ENCODE assay signal across 27 cellular contexts in genomic region chr2:230382108-230382507, GRCh38. TPM values are rescaled to one million over a fixed set of nuclear protein-coding genes. Genes with fewer than 3 reads are reported as not detected.
DNase-seq lines count a peak whose midpoint lies in the region; ATAC-seq, FAIRE-seq and TF ChIP-seq lines count a peak whose summit lies in the region.
"Had no signal": no experiment of that assay in that cellular context is flagged by ENCODE, and none has a peak within 500 bp of the region (broad histone marks: within the 10 kb centered on the region; RNA-seq: fewer than 3 reads in every experiment).

No MANE protein-coding gene starts in this region.

- FAIRE-seq in K562 (lab: Jason Lieb, UNC): no peak
- FAIRE-seq: GM12891, H54, RCC 7860 had no signal

- POLR2A ChIA-PET in K562 (lab: Yijun Ruan, JAX): interaction anchor here (0.9 kb wide), 1 partner anchor 39 kb away, joined by 3 read pairs; no protein-coding TSS in a partner anchor

- H3K27me3 ChIP-seq in GM23338 (ENCODE audit: insufficient read depth) (no peaks in the 10 kb centered on the region), K562 (ENCODE audit: control insufficient read depth in 2 of 2, insufficient read depth in 2 of 2, low read length in 2 of 2) (no peaks in the 10 kb centered on the region), ovary (no peaks in the 10 kb centered on the region)

- H3K27me3 Mint-ChIP-seq in activated naive CD8-positive, alpha-beta T cell: no peaks in the 10 kb centered on the region
- H3K27me3 Mint-ChIP-seq in activated naive CD8-positive, alpha-beta T cell treated with anti-CD3 and anti-CD28 coated beads, Interleukin-2, amount 50 U/mL, for 24 hours: no peaks in the 10 kb centered on the region
- H3K27me3 Mint-ChIP-seq in GM23338 (ENCODE audit: insufficient read depth, low read depth, poor library complexity): peaks cover 2% of the 10 kb centered on the region

- H3K9me3 ChIP-seq in K562 (replicated peaks; ENCODE audit: control insufficient read depth, insufficient read depth, low read depth, low read length) (no peaks in the 10 kb centered on the region), ovary (no peaks in the 10 kb centered on the region)
- H3K9me3 ChIP-seq: Caco-2, SK-N-SH had no signal

- H3K9me2 ChIP-seq in GM23338 (ENCODE audit: insufficient read depth): no peaks in the 10 kb centered on the region
- H3K9me2 ChIP-seq: SK-N-SH had no signal

- no peak for TF ChIP-seq RAD21 in K562 (CRISPR knock-in tag; conservative IDR thresholded peaks at IDR 0.05 in 1 of 2, IDR thresholded peaks at IDR 0.05 in 1 of 2)

- CTCF ChIA-PET in K562 (lab: Yijun Ruan, JAX; ENCODE audit: low intra/inter-chr PET ratio): no interaction called here

- in situ Hi-C loops in K562 (cut with MboI): no loop called here

- H3K4me1 ChIP-seq in GM23338 (ENCODE audit: insufficient read depth): no peaks in the 10 kb centered on the region
- H3K4me1 ChIP-seq in K562 (replicated peaks in 1 of 2; ENCODE audit: control insufficient read depth in 2 of 2, insufficient read depth in 2 of 2, low read length in 2 of 2): no peaks in the 10 kb centered on the region
- H3K4me1 ChIP-seq in ovary (ENCODE audit: insufficient read depth): no peaks in the 10 kb centered on the region
- H3K4me1 ChIP-seq: Caco-2 had no signal

- H3K9me3 Mint-ChIP-seq in activated naive CD8-positive, alpha-beta T cell (ENCODE audit: low read depth): no peaks in the 10 kb centered on the region
- no peaks in the 10 kb centered on the region for H3K9me3 Mint-ChIP-seq in activated naive CD8-positive, alpha-beta T cell treated with anti-CD3 and anti-CD28 coated beads, Interleukin-2, amount 50 U/mL, for 24 hours
- no peaks in the 10 kb centered on the region for H3K9me3 Mint-ChIP-seq in GM23338
- H3K9me3 Mint-ChIP-seq in stimulated activated effector memory CD8-positive, alpha-beta T cell treated with anti-CD3 and anti-CD28 coated beads, Interleukin-12 subunit alpha, Interleukin-12 subunit beta, amount 100 ng/mL, for 72 hours: no peaks in the 10 kb centered on the region
- H3K9me3 Mint-ChIP-seq: CD8-positive, alpha-beta T cell had no signal

- TF ChIP-seq CTCF in GM23338 (conservative IDR thresholded peaks at IDR 0.05; ENCODE audit: low read depth in 2 of 2) (no peak), K562 (IDR thresholded peaks at IDR 0.05 in 2 of 3, conservative IDR thresholded peaks at IDR 0.05 in 1 of 3; ENCODE audit: insufficient read depth in 2 of 3, low read depth in 1 of 3, low read length in 3 of 3) (no peak), ovary (IDR thresholded peaks at IDR 0.05) (no peak)

- TF ChIP-seq EP300 in K562 (IDR thresholded peaks at IDR 0.05; ENCODE audit: low read length) (no peak), ovary (IDR thresholded peaks at IDR 0.05) (no peak)

- H3K36me3 ChIP-seq in GM23338 (ENCODE audit: insufficient read depth) (no peaks in the 10 kb centered on the region), K562 (ENCODE audit: control insufficient read depth, insufficient read depth, low read length) (0 out of 3 replicates have a peak, but pooled peaks cover 2% of the 10 kb centered on the region), ovary (no peaks in the 10 kb centered on the region)

- intact Hi-C loops in K562 (cut with micrococcal nuclease): no loop called here
- intact Hi-C loops in ovary (cut with DNase I): no loop called here

- 56% methylated on average over 1 of the region's 2 CpGs for WGBS in K562 (ENCODE audit: insufficient coverage, low coverage, missing lambda C conversion rate)
- 91 to 96% (median 94%) methylated on average over 2 of the region's 2 CpGs for WGBS in ovary, 3 donors

- BruUV-seq in K562 (replicated peaks; lab: Mats Ljungman, UMichigan): no TSS peak

- H3K4me3 ChIP-seq in GM23338: no peak overlapping the region
- no peak overlapping the region for H3K4me3 ChIP-seq in K562
- no peak overlapping the region for H3K4me3 ChIP-seq in ovary

- no peaks in the 10 kb centered on the region; the same call in 1 of the 2 replicates for H4K20me1 ChIP-seq in GM23338 (replicated peaks; ENCODE audit: insufficient read depth)
- no peaks in the 10 kb centered on the region for H4K20me1 ChIP-seq in K562 (replicated peaks; ENCODE audit: control insufficient read depth, insufficient read depth, low read length)

- H3K9me1 ChIP-seq in K562 (ENCODE audit: control insufficient read depth, insufficient read depth, low read length): no peaks in the 10 kb centered on the region

- H3K27ac ChIP-seq in GM23338 (ENCODE audit: low read depth) (no peak overlapping the region), K562 (ENCODE audit: extremely low read depth, low read depth, low read length) (no peak overlapping the region), ovary (no peak overlapping the region)
- H3K27ac ChIP-seq: C4-2B, HL-60 had no signal

- H3F3A ChIP-seq in GM23338 (replicated peaks; ENCODE audit: low read depth): no peaks in the 10 kb centered on the region

- H3K27ac Mint-ChIP-seq in activated naive CD8-positive, alpha-beta T cell: peak overlapping the region; percentile 11
- no peak overlapping the region for H3K27ac Mint-ChIP-seq in activated naive CD8-positive, alpha-beta T cell treated with anti-CD3 and anti-CD28 coated beads, Interleukin-2, amount 50 U/mL, for 24 hours
- peak overlapping the region; percentile 19; the same call in 1 of the 2 replicates for H3K27ac Mint-ChIP-seq in GM23338
- H3K27ac Mint-ChIP-seq in stimulated activated effector memory CD8-positive, alpha-beta T cell treated with anti-CD3 and anti-CD28 coated beads, Interleukin-12 subunit alpha, Interleukin-12 subunit beta, amount 100 ng/mL, for 72 hours: peak overlapping the region; percentile 38
- H3K27ac Mint-ChIP-seq: CD8-positive, alpha-beta T cell had no signal

- no peak overlapping the region for H3K9ac ChIP-seq in K562 (ENCODE audit: insufficient read depth in 1 of 2, low read depth in 2 of 2, low read length in 2 of 2)
- H3K9ac ChIP-seq: SK-N-SH had no signal

- H2AFZ ChIP-seq in GM23338: no peak overlapping the region
- no peak overlapping the region for H2AFZ ChIP-seq in K562 (ENCODE audit: low read depth, low read length)

- H3K4me1 Mint-ChIP-seq in activated naive CD8-positive, alpha-beta T cell (ENCODE audit: low read depth): peaks cover 8% of the 10 kb centered on the region
- peaks cover 5% of the 10 kb centered on the region for H3K4me1 Mint-ChIP-seq in activated naive CD8-positive, alpha-beta T cell treated with anti-CD3 and anti-CD28 coated beads, Interleukin-2, amount 50 U/mL, for 24 hours
- no peaks in the 10 kb centered on the region for H3K4me1 Mint-ChIP-seq in GM23338
- peaks cover 10% of the 10 kb centered on the region for H3K4me1 Mint-ChIP-seq in stimulated activated effector memory CD8-positive, alpha-beta T cell treated with anti-CD3 and anti-CD28 coated beads, Interleukin-12 subunit alpha, Interleukin-12 subunit beta, amount 100 ng/mL, for 72 hours

- ATAC-seq in activated naive CD8-positive, alpha-beta T cell treated with anti-CD3 and anti-CD28 coated beads, Interleukin-2, amount 50 U/mL, for 24 hours: no peak
- ATAC-seq in GM23338 (no peak), K562 (no peak)
- no peak for ATAC-seq in stimulated activated effector memory CD8-positive, alpha-beta T cell treated with anti-CD3 and anti-CD28 coated beads, Interleukin-12 subunit alpha, Interleukin-12 subunit beta, amount 100 ng/mL, for 72 hours
- ATAC-seq: CD8-positive, alpha-beta T cell had no signal

- H3K4me3 Mint-ChIP-seq in activated naive CD8-positive, alpha-beta T cell: no peak overlapping the region
- no peak overlapping the region for H3K4me3 Mint-ChIP-seq in activated naive CD8-positive, alpha-beta T cell treated with anti-CD3 and anti-CD28 coated beads, Interleukin-2, amount 50 U/mL, for 24 hours
- H3K4me3 Mint-ChIP-seq in GM23338: no peak overlapping the region
- H3K4me3 Mint-ChIP-seq in stimulated activated effector memory CD8-positive, alpha-beta T cell treated with anti-CD3 and anti-CD28 coated beads, Interleukin-12 subunit alpha, Interleukin-12 subunit beta, amount 100 ng/mL, for 72 hours: no peak overlapping the region
- H3K4me3 Mint-ChIP-seq: CD8-positive, alpha-beta T cell had no signal

- H3K4me2 ChIP-seq in GM23338 (no peak overlapping the region), K562 (ENCODE audit: insufficient read depth, low read length) (no peak overlapping the region)
- H3K4me2 ChIP-seq: SK-N-SH had no signal

- peaks cover 41% of the 10 kb centered on the region for H3K36me3 Mint-ChIP-seq in activated naive CD8-positive, alpha-beta T cell
- peaks cover 52% of the 10 kb centered on the region for H3K36me3 Mint-ChIP-seq in activated naive CD8-positive, alpha-beta T cell treated with anti-CD3 and anti-CD28 coated beads, Interleukin-2, amount 50 U/mL, for 24 hours (ENCODE audit: low read depth)
- no peaks in the 10 kb centered on the region for H3K36me3 Mint-ChIP-seq in GM23338 (ENCODE audit: low read depth)
- H3K36me3 Mint-ChIP-seq in stimulated activated effector memory CD8-positive, alpha-beta T cell treated with anti-CD3 and anti-CD28 coated beads, Interleukin-12 subunit alpha, Interleukin-12 subunit beta, amount 100 ng/mL, for 72 hours: peaks cover 38% of the 10 kb centered on the region

- H3K79me2 ChIP-seq in GM23338 (replicated peaks; ENCODE audit: insufficient read depth) (no peaks in the 10 kb centered on the region), K562 (ENCODE audit: control insufficient read depth, insufficient read depth, low read length) (no peaks in the 10 kb centered on the region)

- no peak for DNase-seq in activated naive CD8-positive, alpha-beta T cell treated with anti-CD3 and anti-CD28 coated beads, Interleukin-2, amount 50 U/mL, for 24 hours
- no peak for DNase-seq in GM23338 (ENCODE audit: low spot score)
- no peak for DNase-seq in K562 (ENCODE audit: extremely low read depth in 1 of 4, low spot score in 3 of 4)
- DNase-seq in stimulated activated effector memory CD8-positive, alpha-beta T cell treated with anti-CD3 and anti-CD28 coated beads, Interleukin-12 subunit alpha, Interleukin-12 subunit beta, amount 100 ng/mL, for 72 hours (ENCODE audit: low spot score in 2 of 2): no peak
- DNase-seq in ovary: no peak
- DNase-seq in D341Med (ENCODE audit: low spot score): no peak
- DNase-seq: Caco-2; CD8-positive, alpha-beta T cell; DMS 273 treated with DMSO at 0.1 percent for 48 hours; DMS79; EL; GDM1; KBM-7; MV-4-11; NCI-H1105; NCI-H1436 treated with DMSO at 0.1 percent for 48 hours; NCI-H187 treated with DMSO at 0.1 percent for 48 hours; NCI-H2107; NCI-H524; NCI-H748 treated with DMSO at 0.1 percent for 48 hours; SK-N-SH had no signal

- TF ChIP-seq POLR2A in K562 (conservative IDR thresholded peaks at IDR 0.05) (no peak), ovary (IDR thresholded peaks at IDR 0.05) (no peak)

RNA-seq across cellular contexts. Expression of gene SP100, which starts 33.9 kb away (rescaled TPM):
- 0.73 TPM in 1 of 2 replicates, not detected in the other for total RNA-seq in GM23338 (2014; rRNA removed; shearing (Covaris generic))
- polyA plus RNA-seq in GM23338 (2016; fragmentation: Nextera tagmentation; extraction: Ambion mirVana) (0.44 and 0.47 TPM in 2 replicates), K562 (2011; rRNA removed) (24.6 and 39.2 TPM in 2 replicates), K562 (2014; fragmentation: Illumina TruSeq; extraction: Trizol) (35.4 and 37.3 TPM in 2 replicates), K562 (2014; fragmentation: Nextera tagmentation; extraction: Ambion mirVana) (10 to 100 TPM; 19.2 to 23.1 TPM), K562 (2014; rRNA removed) (34.6 and 40.1 TPM in 2 replicates), ovary (10 to 100 TPM; 63.1 to 82.6 TPM)
- total RNA-seq in K562 (2011; cell fraction: chromatin; rRNA removed; ENCODE audit: low replicate concordance): 36.3 and 75.5 TPM in 2 replicates
- total RNA-seq in K562 (2011; cell fraction: nucleolus; rRNA removed): 12.5 and 16.8 TPM in 2 replicates
- 22.3 and 31.9 TPM in 2 replicates for total RNA-seq in K562 (2011; cell fraction: nucleoplasm; rRNA removed)
- total RNA-seq in K562 (2014; rRNA removed) (32.2 and 36.7 TPM in 2 replicates), K562 (2014; rRNA removed; fragmentation: Illumina TruSeq; extraction: Trizol) (34.8 and 38.9 TPM in 2 replicates), K562 (2015; rRNA removed; fragmentation: Illumina TruSeq; extraction: Trizol) (29.7 and 31.6 TPM in 2 replicates), K562 (2021) (22.5 and 30.9 TPM in 2 replicates), ovary (10 to 100 TPM; 70.0 to 89.6 (median 75.0) TPM)
- 7.5 and 9.3 TPM in 2 replicates for polyA plus RNA-seq in K562 (2011; cell fraction: cytosol; rRNA removed)
- 18.6 and 21.3 TPM in 2 replicates for polyA plus RNA-seq in K562 (2011; cell fraction: nucleus; rRNA removed)
- polyA plus RNA-seq in K562 (2012): 23.7 and 24.4 TPM in 2 replicates
- polyA minus RNA-seq in K562 (2011; rRNA and poly(A)+ RNA removed): 34.8 and 43.0 TPM in 2 replicates
- 7.8 and 11.8 TPM in 2 replicates for polyA minus RNA-seq in K562 (2011; cell fraction: cytosol; rRNA and poly(A)+ RNA removed)
- 17.1 and 29.7 TPM in 2 replicates for polyA minus RNA-seq in K562 (2011; cell fraction: nucleus; rRNA and poly(A)+ RNA removed)

RNA-seq across cellular contexts. Expression of gene SP140L, which starts 55.1 kb away (rescaled TPM):
- 0.66 and 1.7 TPM in 2 replicates for total RNA-seq in GM23338 (2014; rRNA removed; shearing (Covaris generic))
- polyA plus RNA-seq in GM23338 (2016; fragmentation: Nextera tagmentation; extraction: Ambion mirVana): 1.3 and 1.5 TPM in 2 replicates
- 21.9 and 50.3 TPM in 2 replicates for total RNA-seq in K562 (2011; cell fraction: chromatin; rRNA removed; ENCODE audit: low replicate concordance)
- total RNA-seq in K562 (2011; cell fraction: nucleolus; rRNA removed): 9.3 and 13.0 TPM in 2 replicates
- total RNA-seq in K562 (2011; cell fraction: nucleoplasm; rRNA removed): 19.9 and 20.3 TPM in 2 replicates
- total RNA-seq in K562 (2014; rRNA removed): 5.9 and 6.6 TPM in 2 replicates
- 13.6 and 16.3 TPM in 2 replicates for total RNA-seq in K562 (2014; rRNA removed; fragmentation: Illumina TruSeq; extraction: Trizol)
- total RNA-seq in K562 (2015; rRNA removed; fragmentation: Illumina TruSeq; extraction: Trizol): 10.7 and 12.5 TPM in 2 replicates
- 11.3 and 11.8 TPM in 2 replicates for total RNA-seq in K562 (2021)
- polyA plus RNA-seq in K562 (2011; rRNA removed): 10.1 and 10.2 TPM in 2 replicates
- 4.7 and 6.7 TPM in 2 replicates for polyA plus RNA-seq in K562 (2011; cell fraction: cytosol; rRNA removed)
- polyA plus RNA-seq in K562 (2011; cell fraction: nucleus; rRNA removed): 31.3 and 32.7 TPM in 2 replicates
- polyA plus RNA-seq in K562 (2012): 10.9 and 23.3 TPM in 2 replicates
- 14.4 and 15.5 TPM in 2 replicates for polyA plus RNA-seq in K562 (2014; fragmentation: Illumina TruSeq; extraction: Trizol)
- polyA plus RNA-seq in K562 (2014; fragmentation: Nextera tagmentation; extraction: Ambion mirVana): 1 to 10 TPM; 4.0 to 7.1 TPM
- polyA plus RNA-seq in K562 (2014; rRNA removed): 12.6 and 13.3 TPM in 2 replicates
- 10.2 and 11.1 TPM in 2 replicates for polyA minus RNA-seq in K562 (2011; rRNA and poly(A)+ RNA removed)
- polyA minus RNA-seq in K562 (2011; cell fraction: cytosol; rRNA and poly(A)+ RNA removed): 1.6 and 3.3 TPM in 2 replicates
- polyA minus RNA-seq in K562 (2011; cell fraction: nucleus; rRNA and poly(A)+ RNA removed): 12.9 and 24.1 TPM in 2 replicates
- total RNA-seq in ovary: 10 to 100 TPM in 6 of 7 donors, 1 to 10 TPM in 1; 7.1 to 23.8 (median 19.4) TPM
- polyA plus RNA-seq in ovary: 10 to 100 TPM; 11.1 to 31.3 TPM
- total RNA-seq: Caco-2 had no signal
